9 cellular contexts compared by ENCODE assay signal in the genomic region with DNA sequence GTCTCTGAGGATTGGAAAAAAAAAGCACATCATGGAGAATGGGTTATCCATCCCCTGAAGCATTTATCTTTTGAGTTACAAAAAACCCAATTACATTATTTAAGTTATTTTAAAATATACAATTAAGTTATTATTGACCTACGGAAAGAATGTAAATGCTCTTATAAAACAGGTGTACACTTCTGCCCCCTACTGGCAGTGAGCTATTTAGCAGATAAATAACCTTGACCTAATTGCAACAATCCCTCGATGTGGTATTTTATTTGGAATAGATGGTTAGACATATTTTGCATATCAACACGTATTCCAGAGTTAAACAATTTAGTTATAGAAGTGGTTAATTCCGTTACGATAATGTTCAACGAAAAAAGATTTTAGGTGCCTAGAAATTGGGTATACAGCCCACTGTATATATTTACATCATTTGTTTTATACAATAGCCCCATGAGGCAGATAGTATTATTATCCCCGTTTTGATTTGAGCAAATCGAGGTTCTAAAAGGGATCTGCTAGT. TPM values are rescaled to one million over a fixed set of nuclear protein-coding genes. Genes with fewer than 3 reads are reported as not detected.
A peak's percentile ranks its signal among the peaks of the same experiment; 100 is the strongest.
DNase-seq lines count a peak whose midpoint lies in the region; ATAC-seq, FAIRE-seq and TF ChIP-seq lines count a peak whose summit lies in the region.
"Had no signal": no experiment of that assay in that cellular context is flagged by ENCODE, and none has a peak within 500 bp of the region (broad histone marks: within the 10 kb centered on the region; RNA-seq: fewer than 3 reads in every experiment).

No MANE protein-coding gene starts in this region.

- peak overlapping the region; percentile 27; the same call in 1 of the 2 replicates for H2BK5ac ChIP-seq in H1 (ENCODE audit: low read depth, low read length)

- TF ChIP-seq RAD21 in H1 (IDR thresholded peaks at IDR 0.05 in 1 of 2, conservative IDR thresholded peaks at IDR 0.05 in 1 of 2; ENCODE audit: low read depth in 2 of 2, low read length in 2 of 2): peak; percentile 48 to 50

- BruUV-seq in PC-3 (replicated peaks; lab: Mats Ljungman, UMichigan): no TSS peak

- peak; percentile 6 to 53 (median 36) for DNase-seq in NCI-H1417 (lab: John Stamatoyannopoulos, UW)
- no peak for DNase-seq in NCI-H1417 treated with DMSO at 0.1 percent for 48 hours (lab: John Stamatoyannopoulos, UW)
- DNase-seq in HEK293T (ENCODE audit: extremely low spot score): peak; percentile 30
- peak; percentile 71 for DNase-seq in PC-3
- no peak for DNase-seq in H1 (ENCODE audit: low read depth in 1 of 2, low spot score in 2 of 2)
- no peak for DNase-seq in OCI-M2 (lab: John Stamatoyannopoulos, UW; ENCODE audit: unreplicated experiment)

- no peaks in the 10 kb centered on the region for H3K79me1 ChIP-seq in H1 (ENCODE audit: low read depth, low read length)

- CTCF ChIA-PET in HEK293T (lab: Yijun Ruan, JAX): interaction anchor here (0.7 to 2.0 kb wide), 6 partner anchors 8 to 330 kb away, joined by 3 to 7 read pairs (median 5); no protein-coding TSS in a partner anchor
- CTCF ChIA-PET in PC-3 (lab: Charles Lee): interaction anchor here (0.6 to 1.8 kb wide), 6 partner anchors 9 to 204 kb away, joined by 3 to 10 read pairs (median 6); no protein-coding TSS in a partner anchor
- CTCF ChIA-PET in H1 (lab: Charles Lee; ENCODE audit: partially characterized antibody): interaction anchor here (0.7 to 6.0 kb wide), 53 partner anchors 9 to 1755 kb away, joined by 3 to 58 read pairs (median 4); a partner anchor contains a TSS

- peaks cover 7% of the 10 kb centered on the region for H3F3A ChIP-seq in PC-3 (ENCODE audit: low read length, unreplicated experiment)

- TF ChIP-seq EP300 in H1 (IDR thresholded peaks at IDR 0.05; ENCODE audit: borderline replicate concordance in 1 of 2, low read depth in 2 of 2, low read length in 2 of 2): no peak

- peak overlapping the region; percentile 97 for H3K27ac ChIP-seq in PC-3 (ENCODE audit: low read length)
- H3K27ac ChIP-seq in H1 (ENCODE audit: low read depth, low read length): no peak overlapping the region
- H3K27ac ChIP-seq in neutrophil: no peak overlapping the region

- H4K5ac ChIP-seq in H1 (ENCODE audit: insufficient read length, low read depth, low read length): no peak overlapping the region

- no peaks in the 10 kb centered on the region for H3K23me2 ChIP-seq in H1 (ENCODE audit: low read depth, low read length)

- 0 out of 2 replicates have a peak overlapping the region, but pooled peaks have one; percentile 51 for H2BK12ac ChIP-seq in H1 (ENCODE audit: low read depth, low read length)

- H2BK15ac ChIP-seq in H1 (ENCODE audit: low read length): no peak overlapping the region

- peak; percentile 75 for TF ChIP-seq CTCF in PC-3 (conservative IDR thresholded peaks at IDR 0.05; ENCODE audit: low read depth, low read length)
- peak in 2 of 3 experiments; percentile 42 to 57; a peak in 2 of 4 replicates for TF ChIP-seq CTCF in H1 (IDR thresholded peaks at IDR 0.05; ENCODE audit: control extremely low read depth in 1 of 3, insufficient read depth in 1 of 3, low read depth in 1 of 3, low read length in 3 of 3)
- TF ChIP-seq CTCF in neutrophil (IDR thresholded peaks at IDR 0.05): peak; percentile 71

- POLR2A ChIA-PET in HEK293T (lab: Yijun Ruan, JAX): no interaction called here
- POLR2A ChIA-PET in PC-3 (lab: Charles Lee; ENCODE audit: unreplicated experiment): no interaction called here
- POLR2A ChIA-PET in H1 (lab: Charles Lee; ENCODE audit: partially characterized antibody): interaction anchor here (1.3 kb wide), 1 partner anchor 9 kb away, joined by 4 read pairs; a partner anchor contains a TSS

- H3K9me3 ChIP-seq in PC-3 (ENCODE audit: low read length) (no peaks in the 10 kb centered on the region), H1 (ENCODE audit: insufficient read depth in 2 of 2, low read depth in 1 of 2, low read length in 1 of 2) (no peaks in the 10 kb centered on the region), neutrophil (no peaks in the 10 kb centered on the region)

- peaks cover 22% of the 10 kb centered on the region for H3K4me1 ChIP-seq in PC-3 (ENCODE audit: insufficient read depth, low read length)
- peaks cover 3 to 11% (median 5%) of the 10 kb centered on the region in 4 experiments; a peak in 6 of 7 replicates for H3K4me1 ChIP-seq in H1 (replicated peaks in 1 of 4; ENCODE audit: control insufficient read depth in 3 of 4, insufficient read depth in 4 of 4, low read length in 3 of 4)
- H3K4me1 ChIP-seq in neutrophil (ENCODE audit: control insufficient read depth in 1 of 2, insufficient read depth in 1 of 2, low read depth in 1 of 2, low read length in 1 of 2): peaks cover 17 to 18% of the 10 kb centered on the region in 2 experiments

- no peak overlapping the region for H4K91ac ChIP-seq in H1 (replicated peaks; ENCODE audit: insufficient read length, low read length)

- no peak for TF ChIP-seq POLR2A in H1 (IDR thresholded peaks at IDR 0.05; ENCODE audit: control extremely low read depth in 1 of 2, low read depth in 2 of 2, low read length in 2 of 2)

- no peaks in the 10 kb centered on the region for H3K9me2 ChIP-seq in PC-3 (replicated peaks; ENCODE audit: low read length)

- H3K36me3 ChIP-seq in PC-3 (ENCODE audit: low read depth, low read length): no peaks in the 10 kb centered on the region
- no peaks in the 10 kb centered on the region for H3K36me3 ChIP-seq in H1 (ENCODE audit: control insufficient read depth in 2 of 4, insufficient read depth in 4 of 4, low read length in 3 of 4)
- H3K36me3 ChIP-seq in neutrophil: no peaks in the 10 kb centered on the region

- H3K18ac ChIP-seq in H1 (ENCODE audit: extremely low read depth, low read length): no peak overlapping the region

- no peaks in the 10 kb centered on the region for H3K27me3 ChIP-seq in PC-3 (ENCODE audit: low read length)
- H3K27me3 ChIP-seq in H1 (replicated peaks in 1 of 4; ENCODE audit: control insufficient read depth in 3 of 4, extremely low read depth in 1 of 4, insufficient read depth in 3 of 4, low read length in 3 of 4): no peaks in the 10 kb centered on the region
- peaks cover 17% of the 10 kb centered on the region for H3K27me3 ChIP-seq in neutrophil

- H2AFZ ChIP-seq in PC-3 (ENCODE audit: low read length) (peak overlapping the region; percentile 69), H1 (ENCODE audit: low read length) (no peak overlapping the region)

- H3K14ac ChIP-seq in H1 (ENCODE audit: insufficient read length): no peak overlapping the region

- H3K56ac ChIP-seq in H1 (replicated peaks; ENCODE audit: insufficient read length, low read depth, low read length): no peak overlapping the region

- H4K20me1 ChIP-seq in PC-3 (ENCODE audit: low read length) (no peaks in the 10 kb centered on the region), H1 (replicated peaks in 1 of 2; ENCODE audit: control insufficient read depth in 1 of 2, insufficient read depth in 2 of 2, low read length in 2 of 2) (no peaks in the 10 kb centered on the region)

- no peak overlapping the region for H3K4ac ChIP-seq in H1 (replicated peaks; ENCODE audit: insufficient read length, low read depth, low read length)

- peak overlapping the region; percentile 37; the same call in 1 of the 2 replicates for H3K4me3 ChIP-seq in PC-3 (ENCODE audit: low read length)
- no peak overlapping the region for H3K4me3 ChIP-seq in H1 (ENCODE audit: extremely low read depth in 1 of 4, insufficient read depth in 2 of 4, low read depth in 3 of 4, low read length in 4 of 4)
- H3K4me3 ChIP-seq in neutrophil (ENCODE audit: low read depth in 1 of 2, low read length in 1 of 2): no peak overlapping the region

- H4K8ac ChIP-seq in H1 (ENCODE audit: extremely low read depth, insufficient read depth, low read length): no peak overlapping the region

- peak overlapping the region; percentile 80 for H3K9ac ChIP-seq in PC-3 (ENCODE audit: low read length)
- no peak overlapping the region for H3K9ac ChIP-seq in H1 (replicated peaks in 1 of 4; ENCODE audit: extremely low read depth in 1 of 4, low read depth in 3 of 4, low read length in 3 of 4)

- H2BK20ac ChIP-seq in H1 (ENCODE audit: low read length): no peak overlapping the region

- H3K79me2 ChIP-seq in PC-3 (ENCODE audit: low read length) (no peaks in the 10 kb centered on the region), H1 (ENCODE audit: control insufficient read depth in 1 of 2, insufficient read depth in 2 of 2, low read length in 2 of 2) (no peaks in the 10 kb centered on the region)

- peak overlapping the region; percentile 76 for H3K4me2 ChIP-seq in PC-3 (ENCODE audit: low read length)
- no peak overlapping the region for H3K4me2 ChIP-seq in H1 (ENCODE audit: insufficient read depth in 1 of 2, low read depth in 2 of 2, low read length in 2 of 2)

- intact Hi-C loops in PC-3 (cut with micrococcal nuclease): loop anchor here (2.0 to 5.0 kb wide), 5 partner anchors 15 to 205 kb away; no protein-coding TSS in a partner anchor

- WGBS in H1 (ENCODE audit: extremely low coverage in 1 of 2, insufficient coverage in 1 of 2, insufficient read length in 1 of 2, insufficient replicate concordance in 2 of 2, low coverage in 1 of 2, low lambda C conversion rate in 2 of 2, missing lambda C conversion rate in 1 of 2), 2 experiments: 55% methylated on average over 8 of the region's 8 CpGs; no CpG with 5 or more reads in 1 of the 2 experiments

- H3K23ac ChIP-seq in H1 (ENCODE audit: insufficient read length): no peak overlapping the region

- no peak for FAIRE-seq in H1 (lab: Jason Lieb, UNC)

- H2BK120ac ChIP-seq in H1 (replicated peaks; ENCODE audit: low read depth, low read length): no peak overlapping the region

- ATAC-seq in PC-3: no peak
- ATAC-seq in HG03342 (IDR thresholded peaks at IDR 0.05; ENCODE audit: unreplicated experiment): no peak

- H2AK5ac ChIP-seq in H1 (ENCODE audit: low read depth, low read length): no peak overlapping the region

RNA-seq across cellular contexts. Expression of a gene that starts 9.1 kb away (rescaled TPM):
- total RNA-seq in PC-3 (2014; rRNA removed): 1.0 and 1.5 TPM in 2 replicates
- 0.84 and 1.4 TPM in 2 replicates for total RNA-seq in H1 (2021; fragmentation: NEBNext Ultra II Directional; extraction: Animal tissue kit (Norgen Biotek cat#: 25700))
- polyA plus RNA-seq in H1 (2011; rRNA removed): 0.24 and 0.44 TPM in 2 replicates
- polyA plus RNA-seq in H1 (2011; cell fraction: cytosol; rRNA removed): 0.63 TPM
- polyA plus RNA-seq in H1 (2011; cell fraction: nucleus; rRNA removed): 0.16 TPM
- 0.50 to 1.1 TPM (median 0.73 TPM) in 4 replicates for polyA plus RNA-seq in H1 (2012, experiment 1 of 2)
- polyA plus RNA-seq in H1 (2012, experiment 2 of 2): 0.09 TPM
- polyA plus RNA-seq in H1 (2013, experiment 1 of 2): 0.47 TPM
- polyA plus RNA-seq in H1 (2013, experiment 2 of 2): 0.44 TPM
- 0.46 and 0.73 TPM in 2 replicates for polyA minus RNA-seq in H1 (2011; rRNA and poly(A)+ RNA removed)
- not detected for polyA minus RNA-seq in H1 (2011; cell fraction: cytosol; rRNA and poly(A)+ RNA removed)
- polyA minus RNA-seq in H1 (2011; cell fraction: nucleus; rRNA and poly(A)+ RNA removed): 1.8 TPM
- total RNA-seq: CD8-positive, alpha-beta memory T cell had no signal
- polyA plus RNA-seq: CD8-positive, alpha-beta memory T cell had no signal

RNA-seq across cellular contexts. Expression of a gene that starts 48.6 kb away (rescaled TPM):
- total RNA-seq in PC-3 (2014; rRNA removed): 1.7 and 1.8 TPM in 2 replicates
- not detected in 2 replicates for total RNA-seq in H1 (2021; fragmentation: NEBNext Ultra II Directional; extraction: Animal tissue kit (Norgen Biotek cat#: 25700))
- polyA plus RNA-seq in H1 (2011; rRNA removed): not detected in 2 replicates
- polyA plus RNA-seq in H1 (2011; cell fraction: cytosol; rRNA removed): not detected
- not detected for polyA plus RNA-seq in H1 (2011; cell fraction: nucleus; rRNA removed)
- not detected in 4 replicates for polyA plus RNA-seq in H1 (2012, experiment 1 of 2)
- polyA plus RNA-seq in H1 (2012, experiment 2 of 2): not detected
- polyA plus RNA-seq in H1 (2013, experiment 1 of 2): not detected
- not detected for polyA plus RNA-seq in H1 (2013, experiment 2 of 2)
- not detected in 2 replicates for polyA minus RNA-seq in H1 (2011; rRNA and poly(A)+ RNA removed)
- polyA minus RNA-seq in H1 (2011; cell fraction: cytosol; rRNA and poly(A)+ RNA removed): not detected
- not detected for polyA minus RNA-seq in H1 (2011; cell fraction: nucleus; rRNA and poly(A)+ RNA removed)

Comparison
In these comparisons a context has a peak if more than half of its experiments do, and no peak if none do; other contexts are left out.
1. DNase-seq: peak in NCI-H1417 (3 of 3), HEK293T (single experiment) and PC-3 (single experiment); none in NCI-H1417 treated with DMSO at 0.1 percent for 48 hours (single experiment), H1 (0 of 2) and OCI-M2 (single experiment).
2. Peak in every context shown above with its lines, with median percentiles within 50 percentile points of each other: CTCF ChIP-seq.